In the genomic region with DNA sequence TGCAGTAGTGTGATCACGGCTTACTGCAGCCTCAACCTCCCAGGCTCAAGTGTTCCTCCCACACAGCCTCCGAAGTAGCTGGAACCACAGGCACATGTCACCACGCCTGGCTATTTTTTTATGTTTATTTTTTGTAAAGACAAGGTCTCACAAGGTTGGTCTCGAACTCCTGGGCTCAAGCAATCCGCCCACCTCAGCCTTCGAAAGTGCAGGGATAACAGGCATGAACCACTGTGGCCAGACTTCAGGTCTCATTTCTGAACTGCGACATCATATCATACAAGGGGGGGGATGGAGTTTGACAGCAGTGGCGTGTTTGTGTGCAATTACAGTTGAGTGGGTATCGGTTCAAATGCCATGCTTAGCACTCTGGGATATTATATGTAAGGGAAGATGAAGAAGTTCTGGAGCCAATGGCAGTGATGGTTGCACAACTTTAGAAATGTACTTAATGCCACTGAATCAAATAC, we compare ENCODE assay signal across 2 cellular contexts.
TF ChIP-seq lines count a peak whose summit lies in the region.

No MANE protein-coding gene starts in this region.

TF ChIP-seq in IMR-90, 13 proteins besides CTCF, POLR2A, EP300 and RAD21:
- peak; percentile 70 for TF ChIP-seq CEBPB (IDR thresholded peaks at IDR 0.05; ENCODE audit: low read depth, low read length)
- TF ChIP-seq, protein P1, sequence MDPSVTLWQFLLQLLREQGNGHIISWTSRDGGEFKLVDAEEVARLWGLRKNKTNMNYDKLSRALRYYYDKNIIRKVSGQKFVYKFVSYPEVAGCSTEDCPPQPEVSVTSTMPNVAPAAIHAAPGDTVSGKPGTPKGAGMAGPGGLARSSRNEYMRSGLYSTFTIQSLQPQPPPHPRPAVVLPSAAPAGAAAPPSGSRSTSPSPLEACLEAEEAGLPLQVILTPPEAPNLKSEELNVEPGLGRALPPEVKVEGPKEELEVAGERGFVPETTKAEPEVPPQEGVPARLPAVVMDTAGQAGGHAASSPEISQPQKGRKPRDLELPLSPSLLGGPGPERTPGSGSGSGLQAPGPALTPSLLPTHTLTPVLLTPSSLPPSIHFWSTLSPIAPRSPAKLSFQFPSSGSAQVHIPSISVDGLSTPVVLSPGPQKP (IDR thresholded peaks at IDR 0.05; ENCODE audit: borderline replicate concordance, low read depth, low read length), result no peak

TF ChIP-seq in GM12878, 131 proteins besides CTCF, POLR2A, EP300 and RAD21:
- TF ChIP-seq IKZF2 (IDR thresholded peaks at IDR 0.05) (peak; percentile 23 to 51; a peak in 3 of 4 replicates), NFIC (IDR thresholded peaks at IDR 0.05; ENCODE audit: low read depth, low read length) (peak; percentile 72; the same call in 1 of the 2 replicates), EGR1 (IDR thresholded peaks at IDR 0.05; ENCODE audit: borderline replicate concordance in 1 of 2, low read depth in 2 of 2, low read length in 2 of 2) (peak in 1 of 2 experiments; percentile 49; a peak in 1 of 3 replicates), BHLHE40 (IDR thresholded peaks at IDR 0.05; ENCODE audit: borderline replicate concordance in 1 of 2, low read depth in 2 of 2, low read length in 1 of 2) (peak in 1 of 2 experiments; percentile 20; a peak in 1 of 4 replicates), BCL11A (IDR thresholded peaks at IDR 0.05; ENCODE audit: low read depth, low read length) (peak; percentile 60; the same call in 1 of the 2 replicates), JUNB (IDR thresholded peaks at IDR 0.05) (peak; percentile 86), PML (IDR thresholded peaks at IDR 0.05; ENCODE audit: low read length) (no peak), ZBED1 (IDR thresholded peaks at IDR 0.05; ENCODE audit: borderline replicate concordance) (peak; percentile 59; the same call in 1 of the 2 replicates), CREM (IDR thresholded peaks at IDR 0.05; ENCODE audit: low read depth) (peak; percentile 68; the same call in 1 of the 2 replicates), CHD2 (IDR thresholded peaks at IDR 0.05; ENCODE audit: borderline replicate concordance, low read depth, low read length) (no peak), ETV6 (conservative IDR thresholded peaks at IDR 0.05 in 1 of 2, IDR thresholded peaks at IDR 0.05 in 1 of 2; ENCODE audit: borderline replicate concordance in 1 of 2, low read depth in 1 of 2) (0 out of 4 replicates have a peak, but pooled peaks of 1 of the 2 experiments have one; percentile 35), CREB1 (IDR thresholded peaks at IDR 0.05; ENCODE audit: low read depth) (0 out of 2 replicates have a peak, but pooled peaks have one; percentile 46), IRF4 (IDR thresholded peaks at IDR 0.05; ENCODE audit: low read depth, low read length) (peak; percentile 52; the same call in 1 of the 2 replicates), FOXM1 (IDR thresholded peaks at IDR 0.05; ENCODE audit: low read depth, low read length) (peak; percentile 33; the same call in 1 of the 2 replicates), IKZF1 (conservative IDR thresholded peaks at IDR 0.05) (peak; percentile 52; the same call in 1 of the 2 replicates), MTA2 (IDR thresholded peaks at IDR 0.05; ENCODE audit: low read depth) (no peak), CHD1 (IDR thresholded peaks at IDR 0.05; ENCODE audit: low read depth, low read length) (no peak), ATF7 (IDR thresholded peaks at IDR 0.05; ENCODE audit: low read depth) (0 out of 2 replicates have a peak, but pooled peaks have one; percentile 60), MTA3 (IDR thresholded peaks at IDR 0.05; ENCODE audit: borderline replicate concordance, low read length) (0 out of 2 replicates have a peak, but pooled peaks have one; percentile 73), RB1 (IDR thresholded peaks at IDR 0.05; ENCODE audit: borderline replicate concordance) (no peak), TAF1 (IDR thresholded peaks at IDR 0.05; ENCODE audit: borderline replicate concordance, low read depth, low read length) (no peak), CEBPB (IDR thresholded peaks at IDR 0.05; ENCODE audit: borderline replicate concordance in 1 of 2, low read depth in 2 of 2, low read length in 2 of 2) (no peak), EED (IDR thresholded peaks at IDR 0.05; ENCODE audit: low read depth) (peak; percentile 85), ZNF384 (IDR thresholded peaks at IDR 0.05; ENCODE audit: borderline replicate concordance, low read depth, low read length) (no peak), RUNX3 (IDR thresholded peaks at IDR 0.05; ENCODE audit: low read length) (peak; percentile 80)
- TF ChIP-seq, protein P2, sequence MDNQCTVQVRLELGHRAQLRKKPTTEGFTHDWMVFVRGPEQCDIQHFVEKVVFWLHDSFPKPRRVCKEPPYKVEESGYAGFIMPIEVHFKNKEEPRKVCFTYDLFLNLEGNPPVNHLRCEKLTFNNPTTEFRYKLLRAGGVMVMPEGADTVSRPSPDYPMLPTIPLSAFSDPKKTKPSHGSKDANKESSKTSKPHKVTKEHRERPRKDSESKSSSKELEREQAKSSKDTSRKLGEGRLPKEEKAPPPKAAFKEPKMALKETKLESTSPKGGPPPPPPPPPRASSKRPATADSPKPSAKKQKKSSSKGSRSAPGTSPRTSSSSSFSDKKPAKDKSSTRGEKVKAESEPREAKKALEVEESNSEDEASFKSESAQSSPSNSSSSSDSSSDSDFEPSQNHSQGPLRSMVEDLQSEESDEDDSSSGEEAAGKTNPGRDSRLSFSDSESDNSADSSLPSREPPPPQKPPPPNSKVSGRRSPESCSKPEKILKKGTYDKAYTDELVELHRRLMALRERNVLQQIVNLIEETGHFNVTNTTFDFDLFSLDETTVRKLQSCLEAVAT (IDR thresholded peaks at IDR 0.05), result no peak
- TF ChIP-seq, protein P3, sequence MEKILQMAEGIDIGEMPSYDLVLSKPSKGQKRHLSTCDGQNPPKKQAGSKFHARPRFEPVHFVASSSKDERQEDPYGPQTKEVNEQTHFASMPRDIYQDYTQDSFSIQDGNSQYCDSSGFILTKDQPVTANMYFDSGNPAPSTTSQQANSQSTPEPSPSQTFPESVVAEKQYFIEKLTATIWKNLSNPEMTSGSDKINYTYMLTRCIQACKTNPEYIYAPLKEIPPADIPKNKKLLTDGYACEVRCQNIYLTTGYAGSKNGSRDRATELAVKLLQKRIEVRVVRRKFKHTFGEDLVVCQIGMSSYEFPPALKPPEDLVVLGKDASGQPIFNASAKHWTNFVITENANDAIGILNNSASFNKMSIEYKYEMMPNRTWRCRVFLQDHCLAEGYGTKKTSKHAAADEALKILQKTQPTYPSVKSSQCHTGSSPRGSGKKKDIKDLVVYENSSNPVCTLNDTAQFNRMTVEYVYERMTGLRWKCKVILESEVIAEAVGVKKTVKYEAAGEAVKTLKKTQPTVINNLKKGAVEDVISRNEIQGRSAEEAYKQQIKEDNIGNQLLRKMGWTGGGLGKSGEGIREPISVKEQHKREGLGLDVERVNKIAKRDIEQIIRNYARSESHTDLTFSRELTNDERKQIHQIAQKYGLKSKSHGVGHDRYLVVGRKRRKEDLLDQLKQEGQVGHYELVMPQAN (conservative IDR thresholded peaks at IDR 0.05), result 0 out of 2 replicates have a peak, but pooled peaks have one; percentile 35
- TF ChIP-seq, protein P4, sequence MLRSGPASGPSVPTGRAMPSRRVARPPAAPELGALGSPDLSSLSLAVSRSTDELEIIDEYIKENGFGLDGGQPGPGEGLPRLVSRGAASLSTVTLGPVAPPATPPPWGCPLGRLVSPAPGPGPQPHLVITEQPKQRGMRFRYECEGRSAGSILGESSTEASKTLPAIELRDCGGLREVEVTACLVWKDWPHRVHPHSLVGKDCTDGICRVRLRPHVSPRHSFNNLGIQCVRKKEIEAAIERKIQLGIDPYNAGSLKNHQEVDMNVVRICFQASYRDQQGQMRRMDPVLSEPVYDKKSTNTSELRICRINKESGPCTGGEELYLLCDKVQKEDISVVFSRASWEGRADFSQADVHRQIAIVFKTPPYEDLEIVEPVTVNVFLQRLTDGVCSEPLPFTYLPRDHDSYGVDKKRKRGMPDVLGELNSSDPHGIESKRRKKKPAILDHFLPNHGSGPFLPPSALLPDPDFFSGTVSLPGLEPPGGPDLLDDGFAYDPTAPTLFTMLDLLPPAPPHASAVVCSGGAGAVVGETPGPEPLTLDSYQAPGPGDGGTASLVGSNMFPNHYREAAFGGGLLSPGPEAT (IDR thresholded peaks at IDR 0.05; ENCODE audit: low read depth), result no peak
- TF ChIP-seq, protein P5, sequence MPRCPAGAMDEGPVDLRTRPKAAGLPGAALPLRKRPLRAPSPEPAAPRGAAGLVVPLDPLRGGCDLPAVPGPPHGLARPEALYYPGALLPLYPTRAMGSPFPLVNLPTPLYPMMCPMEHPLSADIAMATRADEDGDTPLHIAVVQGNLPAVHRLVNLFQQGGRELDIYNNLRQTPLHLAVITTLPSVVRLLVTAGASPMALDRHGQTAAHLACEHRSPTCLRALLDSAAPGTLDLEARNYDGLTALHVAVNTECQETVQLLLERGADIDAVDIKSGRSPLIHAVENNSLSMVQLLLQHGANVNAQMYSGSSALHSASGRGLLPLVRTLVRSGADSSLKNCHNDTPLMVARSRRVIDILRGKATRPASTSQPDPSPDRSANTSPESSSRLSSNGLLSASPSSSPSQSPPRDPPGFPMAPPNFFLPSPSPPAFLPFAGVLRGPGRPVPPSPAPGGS (IDR thresholded peaks at IDR 0.05; ENCODE audit: borderline replicate concordance, insufficient read depth, low read depth, low read length, poor library complexity, severe bottlenecking), result peak; percentile 23
- TF ChIP-seq, protein P6, sequence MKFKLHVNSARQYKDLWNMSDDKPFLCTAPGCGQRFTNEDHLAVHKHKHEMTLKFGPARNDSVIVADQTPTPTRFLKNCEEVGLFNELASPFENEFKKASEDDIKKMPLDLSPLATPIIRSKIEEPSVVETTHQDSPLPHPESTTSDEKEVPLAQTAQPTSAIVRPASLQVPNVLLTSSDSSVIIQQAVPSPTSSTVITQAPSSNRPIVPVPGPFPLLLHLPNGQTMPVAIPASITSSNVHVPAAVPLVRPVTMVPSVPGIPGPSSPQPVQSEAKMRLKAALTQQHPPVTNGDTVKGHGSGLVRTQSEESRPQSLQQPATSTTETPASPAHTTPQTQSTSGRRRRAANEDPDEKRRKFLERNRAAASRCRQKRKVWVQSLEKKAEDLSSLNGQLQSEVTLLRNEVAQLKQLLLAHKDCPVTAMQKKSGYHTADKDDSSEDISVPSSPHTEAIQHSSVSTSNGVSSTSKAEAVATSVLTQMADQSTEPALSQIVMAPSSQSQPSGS (IDR thresholded peaks at IDR 0.05; ENCODE audit: low read length), result peak; percentile 84; the same call in 1 of the 2 replicates
